24 cellular contexts compared by ENCODE assay signal in the genomic region with DNA sequence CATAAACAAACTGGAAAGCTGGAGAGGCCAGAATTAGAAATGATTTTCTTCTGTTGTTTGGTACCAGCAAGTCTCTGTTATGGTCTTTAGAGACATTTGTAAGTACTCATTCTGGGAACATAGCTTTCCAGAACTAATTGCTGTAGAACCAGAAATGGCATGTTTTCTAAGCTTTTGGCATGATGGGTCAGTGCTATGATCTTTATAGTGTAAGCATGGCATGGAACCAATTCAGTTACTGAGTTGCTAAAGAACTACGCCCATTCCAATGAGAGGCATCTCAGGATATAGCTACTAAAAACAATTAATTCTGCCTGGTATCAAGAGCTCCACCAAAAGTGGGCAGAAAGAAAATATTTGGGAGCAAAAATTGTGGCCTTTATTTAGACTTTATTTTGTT.
"Had no signal": no experiment of that assay in that cellular context is flagged by ENCODE, and none has a peak within 500 bp of the region (broad histone marks: within the 10 kb centered on the region; RNA-seq: fewer than 3 reads in every experiment).

No MANE protein-coding gene starts in this region.

- H3K9ac ChIP-seq: KMS-11 had no signal

- H3K4me3 ChIP-seq: MG63 had no signal

- DNase-seq: activated CD4-positive, alpha-beta T cell treated with anti-CD3 and anti-CD28 coated beads for 36 hours; activated CD8-positive, alpha-beta memory T cell treated with anti-CD3 and anti-CD28 coated beads, Interleukin-2, amount 50 U/mL, for 4 hours; activated CD8-positive, alpha-beta T cell treated with anti-CD3 and anti-CD28 coated beads for 36 hours; activated naive CD4-positive, alpha-beta T cell treated with anti-CD3 and anti-CD28 coated beads, Interleukin-2, amount 50 U/mL, for 16 hours; activated naive CD8-positive, alpha-beta T cell treated with anti-CD3 and anti-CD28 coated beads, Interleukin-2, amount 10 ng/mL, durations not matched to agents 7 days and 5 days; activated T-cell treated with anti-CD3 and anti-CD28 coated beads, Interleukin-2, amount 50 U/mL, for 1 hour; aorta; MG63; MV-4-11; NCI-H1092 treated with DMSO at 0.1 percent for 48 hours; NCI-H1417 treated with DMSO at 0.1 percent for 48 hours; NCI-H1694; NCI-H2029; NCI-H2107; NCI-H2171 treated with DMSO at 0.1 percent for 48 hours; NCI-H226; NCI-H510A; NCI-H526 treated with DMSO at 0.1 percent for 48 hours; NCI-H82; SIG-M5; T-helper 2 cell; T1000; WERI-Rb-1 had no signal

- H3K9me3 ChIP-seq: MG63 had no signal

- H3K36me3 ChIP-seq: MG63, WERI-Rb-1 had no signal

- H3K27me3 ChIP-seq: MG63 had no signal

- H3K27ac ChIP-seq: KMS-11, WERI-Rb-1 had no signal

- ATAC-seq: activated CD4-positive, alpha-beta T cell treated with anti-CD3 and anti-CD28 coated beads for 36 hours; activated CD8-positive, alpha-beta T cell treated with anti-CD3 and anti-CD28 coated beads for 36 hours had no signal
